12 cellular contexts compared by ENCODE assay signal in the genomic region with DNA sequence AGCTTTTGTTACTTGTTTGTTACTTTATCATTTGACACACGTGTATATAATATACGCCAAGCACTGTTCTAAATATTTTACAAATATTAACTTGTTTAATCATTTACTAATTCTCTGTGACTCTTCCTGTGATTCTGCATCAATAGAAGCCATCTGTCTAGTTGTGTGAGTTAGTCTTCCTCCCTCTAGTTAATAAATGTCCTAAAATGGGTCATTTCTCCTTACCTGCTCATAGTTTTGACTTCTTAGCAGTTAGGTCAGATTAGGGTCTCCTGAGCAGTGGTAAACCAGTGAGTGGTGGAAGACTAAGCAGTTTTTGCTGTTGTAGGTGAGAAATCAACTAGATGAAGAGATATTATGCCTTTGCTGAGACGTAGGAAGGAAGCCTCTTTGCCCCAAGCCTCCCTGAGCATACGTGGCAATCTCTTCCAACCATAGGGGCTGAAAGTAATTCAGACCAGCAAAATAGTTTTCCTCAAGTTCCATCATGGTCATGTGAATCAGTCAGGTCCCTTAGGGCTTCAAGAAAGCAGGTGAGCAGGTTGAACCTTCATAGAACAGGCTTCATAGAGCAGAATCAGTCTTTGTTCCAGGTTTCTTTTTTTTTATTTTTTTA. TPM values are rescaled to one million over a fixed set of nuclear protein-coding genes. Genes with fewer than 3 reads are reported as not detected.
DNase-seq lines count a peak whose midpoint lies in the region; ATAC-seq, FAIRE-seq and TF ChIP-seq lines count a peak whose summit lies in the region.
"Had no signal": no experiment of that assay in that cellular context is flagged by ENCODE, and none has a peak within 500 bp of the region (broad histone marks: within the 10 kb centered on the region; RNA-seq: fewer than 3 reads in every experiment).

No MANE protein-coding gene starts in this region.

- H4K20me1 ChIP-seq in astrocyte (ENCODE audit: insufficient read depth, low read length), result no peaks in the 10 kb centered on the region
- no peaks in the 10 kb centered on the region for H4K20me1 ChIP-seq in PC-3 (ENCODE audit: low read length)

- H3K36me3 ChIP-seq in astrocyte (ENCODE audit: insufficient read depth, low read length), result no peaks in the 10 kb centered on the region
- H3K36me3 ChIP-seq in PC-3 (ENCODE audit: low read depth, low read length), result no peaks in the 10 kb centered on the region
- H3K36me3 ChIP-seq: esophagus squamous epithelium, upper lobe of right lung had no signal

- no TSS peak for BruUV-seq in PC-3 (replicated peaks; lab: Mats Ljungman, UMichigan)

- H3K27ac ChIP-seq in astrocyte (ENCODE audit: low read depth, low read length) (no peak overlapping the region), PC-3 (ENCODE audit: low read length) (no peak overlapping the region)
- H3K27ac ChIP-seq: esophagus squamous epithelium, upper lobe of right lung had no signal

- no peaks in the 10 kb centered on the region for H3K9me2 ChIP-seq in PC-3 (replicated peaks; ENCODE audit: low read length)

- CTCF ChIA-PET in PC-3 (lab: Charles Lee), result interaction anchor here (0.6 kb wide), 2 partner anchors 1325 to 1705 kb away, joined by 3 to 7 read pairs; no protein-coding TSS in a partner anchor

- H3K4me3 ChIP-seq in astrocyte (ENCODE audit: insufficient read depth, low read depth, low read length), result no peak overlapping the region
- H3K4me3 ChIP-seq in PC-3 (ENCODE audit: low read length), result no peak overlapping the region
- H3K4me3 ChIP-seq: esophagus squamous epithelium, upper lobe of right lung had no signal

- no peak overlapping the region for H3K9ac ChIP-seq in astrocyte (ENCODE audit: low read length)
- H3K9ac ChIP-seq in PC-3 (ENCODE audit: low read length), result no peak overlapping the region

- no peaks in the 10 kb centered on the region for H3K4me1 Mint-ChIP-seq in astrocyte (ENCODE audit: low read depth, unreplicated experiment)
- H3K4me1 Mint-ChIP-seq: activated naive CD8-positive, alpha-beta T cell treated with anti-CD3 and anti-CD28 coated beads, Interleukin-2, amount 50 U/mL, for 24 hours had no signal

- H3K36me3 Mint-ChIP-seq in astrocyte (ENCODE audit: low read depth, unreplicated experiment), result no peaks in the 10 kb centered on the region

- peak; percentile 23 for DNase-seq in ACHN
- peak; percentile 27 for DNase-seq in GM19239 (ENCODE audit: insufficient read length, low spot score)
- no peak for DNase-seq in astrocyte (ENCODE audit: low read depth)
- no peak for DNase-seq in T-helper 2 cell
- no peak for DNase-seq in SHP77 treated with DMSO at 0.1 percent for 48 hours (lab: John Stamatoyannopoulos, UW)
- no peak for DNase-seq in NK-92 treated with Interleukin-12 subunit alpha and Interleukin-12 subunit beta, amount 100 ng/mL, for 24 hours (lab: John Stamatoyannopoulos, UW)
- DNase-seq in PC-3, result no peak
- DNase-seq: activated naive CD8-positive, alpha-beta T cell treated with anti-CD3 and anti-CD28 coated beads, Interleukin-2, amount 50 U/mL, for 24 hours; esophagus squamous epithelium; NCI-H1930; upper lobe of right lung had no signal

- H3F3A ChIP-seq in PC-3 (ENCODE audit: low read length, unreplicated experiment), result no peaks in the 10 kb centered on the region

- H3K4me1 ChIP-seq in astrocyte (ENCODE audit: insufficient read depth, low read length), result no peaks in the 10 kb centered on the region
- no peaks in the 10 kb centered on the region for H3K4me1 ChIP-seq in PC-3 (ENCODE audit: insufficient read depth, low read length)
- H3K4me1 ChIP-seq: esophagus squamous epithelium, upper lobe of right lung had no signal

- no peak overlapping the region for H3K4me3 Mint-ChIP-seq in astrocyte (ENCODE audit: unreplicated experiment)
- H3K4me3 Mint-ChIP-seq: activated naive CD8-positive, alpha-beta T cell treated with anti-CD3 and anti-CD28 coated beads, Interleukin-2, amount 50 U/mL, for 24 hours had no signal

- no peaks in the 10 kb centered on the region for H3K79me2 ChIP-seq in astrocyte (ENCODE audit: insufficient read depth, low read length)
- H3K79me2 ChIP-seq in PC-3 (ENCODE audit: low read length), result no peaks in the 10 kb centered on the region

- no peaks in the 10 kb centered on the region for H3K9me3 ChIP-seq in astrocyte (ENCODE audit: insufficient read depth, low read depth, low read length)
- no peaks in the 10 kb centered on the region for H3K9me3 ChIP-seq in PC-3 (ENCODE audit: low read length)
- H3K9me3 ChIP-seq: esophagus squamous epithelium, upper lobe of right lung had no signal

- FAIRE-seq in GM19239 (lab: Jason Lieb, UNC) (peak; percentile 75), astrocyte (lab: Jason Lieb, UNC) (peak; percentile 5)

- no peak for TF ChIP-seq CTCF in astrocyte (IDR thresholded peaks at IDR 0.05; ENCODE audit: insufficient read depth, low read depth, low read length)
- no peak for TF ChIP-seq CTCF in PC-3 (conservative IDR thresholded peaks at IDR 0.05; ENCODE audit: low read depth, low read length)

- no peak overlapping the region for H3K4me2 ChIP-seq in astrocyte (ENCODE audit: low read length)
- H3K4me2 ChIP-seq in PC-3 (ENCODE audit: low read length), result no peak overlapping the region

- no peak overlapping the region for H3K27ac Mint-ChIP-seq in astrocyte (ENCODE audit: unreplicated experiment)
- H3K27ac Mint-ChIP-seq: activated naive CD8-positive, alpha-beta T cell treated with anti-CD3 and anti-CD28 coated beads, Interleukin-2, amount 50 U/mL, for 24 hours had no signal

- peak; percentile 91 for ATAC-seq in HG02943 (IDR thresholded peaks at IDR 0.05; ENCODE audit: low read depth, unreplicated experiment)
- ATAC-seq in PC-3, result no peak
- ATAC-seq: activated naive CD8-positive, alpha-beta T cell treated with anti-CD3 and anti-CD28 coated beads, Interleukin-2, amount 50 U/mL, for 24 hours; upper lobe of right lung had no signal

- H3K9me3 Mint-ChIP-seq in astrocyte (ENCODE audit: unreplicated experiment), result peaks cover 2% of the 10 kb centered on the region
- H3K9me3 Mint-ChIP-seq: activated naive CD8-positive, alpha-beta T cell treated with anti-CD3 and anti-CD28 coated beads, Interleukin-2, amount 50 U/mL, for 24 hours had no signal

- no peaks in the 10 kb centered on the region for H3K27me3 ChIP-seq in astrocyte (ENCODE audit: insufficient read depth, low read length)
- H3K27me3 ChIP-seq in PC-3 (ENCODE audit: low read length), result no peaks in the 10 kb centered on the region
- H3K27me3 ChIP-seq: esophagus squamous epithelium, upper lobe of right lung had no signal

- H2AFZ ChIP-seq in astrocyte (ENCODE audit: low read depth, low read length) (no peak overlapping the region), PC-3 (ENCODE audit: low read length) (no peak overlapping the region)

- intact Hi-C loops in PC-3 (cut with micrococcal nuclease), result loop anchor here (10.0 kb wide), 1 partner anchor 63 kb away; no protein-coding TSS in a partner anchor

- no peaks in the 10 kb centered on the region for H3K27me3 Mint-ChIP-seq in astrocyte (ENCODE audit: low read depth, unreplicated experiment)
- H3K27me3 Mint-ChIP-seq: activated naive CD8-positive, alpha-beta T cell treated with anti-CD3 and anti-CD28 coated beads, Interleukin-2, amount 50 U/mL, for 24 hours had no signal

- in situ Hi-C loops in ACHN (cut with HindIII; ENCODE audit: low pct_ligation_motif_present, low pct_unique_long_range_greater_than_20kb, low sequenced_read_pairs), result no loop called here

- POLR2A ChIA-PET in PC-3 (lab: Charles Lee; ENCODE audit: unreplicated experiment), result no interaction called here

RNA-seq across cellular contexts. Expression of a gene that starts 38.7 kb away (rescaled TPM):
- 64.8 and 68.6 TPM in 2 replicates for total RNA-seq in astrocyte
- total RNA-seq in PC-3 (2014; rRNA removed), result 69.1 and 78.0 TPM in 2 replicates

Comparison
In these comparisons a context has a peak if more than half of its experiments do, and no peak if none do; other contexts are left out.
1. DNase-seq: peak in ACHN (single experiment) and GM19239 (single experiment); none in astrocyte (single experiment), T-helper 2 cell (0 of 5), SHP77 treated with DMSO at 0.1 percent for 48 hours (single experiment), NK-92 treated with Interleukin-12 subunit alpha and Interleukin-12 subunit beta, amount 100 ng/mL, for 24 hours (single experiment) and PC-3 (single experiment).